ENCODE assay signal across 15 cellular contexts in genomic region chr11:79152511-79152910, GRCh38.
A peak's percentile ranks its signal among the peaks of the same experiment; 100 is the strongest.
DNase-seq lines count a peak whose midpoint lies in the region; TF ChIP-seq lines count a peak whose summit lies in the region.
"Had no signal": no experiment of that assay in that cellular context is flagged by ENCODE, and none has a peak within 500 bp of the region (broad histone marks: within the 10 kb centered on the region; RNA-seq: fewer than 3 reads in every experiment).

No MANE protein-coding gene starts in this region.

- H3K36me3 Mint-ChIP-seq in activated CD4-positive, alpha-beta memory T cell treated with anti-CD3 and anti-CD28 coated beads for 36 hours: no peaks in the 10 kb centered on the region

- peak overlapping the region in 1 of 3 donors; percentile 12 for H3K27ac ChIP-seq in thyroid gland

- CTCF ChIA-PET in activated CD4-positive, alpha-beta memory T cell treated with anti-CD3 and anti-CD28 coated beads for 36 hours (lab: Charles Lee): no interaction called here

- intact Hi-C loops in thyroid gland (cut with DNase I): no loop called here
- intact Hi-C loops in activated CD4-positive, alpha-beta memory T cell treated with anti-CD3 and anti-CD28 coated beads for 36 hours (cut with micrococcal nuclease): no loop called here

- no peaks in the 10 kb centered on the region for H3K4me1 Mint-ChIP-seq in activated CD4-positive, alpha-beta memory T cell treated with anti-CD3 and anti-CD28 coated beads for 36 hours (ENCODE audit: low read depth)

- DNase-seq in NCI-H2029 treated with DMSO at 0.1 percent for 48 hours (lab: John Stamatoyannopoulos, UW) (peak; percentile 10), fibroblast of peridontal ligament (ENCODE audit: extremely low read depth) (peak; percentile 37), occipital lobe (lab: John Stamatoyannopoulos, UW) (peak; percentile 16), thyroid gland (peak; percentile 58 to 78), cerebellar nuclear complex (lab: John Stamatoyannopoulos, UW) (no peak), DMS153 (lab: John Stamatoyannopoulos, UW) (no peak)
- no peak for DNase-seq in activated CD4-positive, alpha-beta memory T cell treated with anti-CD3 and anti-CD28 coated beads for 36 hours
- DNase-seq: AML-193; Calu3; CD4-positive, alpha-beta T cell; DMS79; NCI-H1436 treated with DMSO at 0.1 percent for 48 hours; NCI-H226; NK-92 treated with Interleukin-12 subunit alpha and Interleukin-12 subunit beta, amount 100 ng/mL, for 24 hours; OCI-M1 had no signal

- no peaks in the 10 kb centered on the region for H3K36me3 ChIP-seq in thyroid gland

- POLR2A ChIA-PET in activated CD4-positive, alpha-beta memory T cell treated with anti-CD3 and anti-CD28 coated beads for 36 hours (lab: Charles Lee): no interaction called here

- no peaks in the 10 kb centered on the region for H3K27me3 Mint-ChIP-seq in activated CD4-positive, alpha-beta memory T cell treated with anti-CD3 and anti-CD28 coated beads for 36 hours
- H3K27me3 Mint-ChIP-seq: CD4-positive, alpha-beta T cell had no signal

- no peaks in the 10 kb centered on the region for H3K9me3 ChIP-seq in thyroid gland

- H3K4me1 ChIP-seq in thyroid gland: peaks cover 11 to 14% of the 10 kb centered on the region in 2 donors

- no peak overlapping the region for H3K27ac Mint-ChIP-seq in activated CD4-positive, alpha-beta memory T cell treated with anti-CD3 and anti-CD28 coated beads for 36 hours
- H3K27ac Mint-ChIP-seq: CD4-positive, alpha-beta T cell had no signal

- H3K4me3 ChIP-seq in thyroid gland (replicated peaks in 1 of 3): no peak overlapping the region

- no peak for TF ChIP-seq CTCF in thyroid gland (IDR thresholded peaks at IDR 0.05)

- H3K27me3 ChIP-seq in thyroid gland: no peaks in the 10 kb centered on the region

- 29 to 43% methylated on average over 4 of the region's 4 CpGs for whole genome bisulfite sequencing in thyroid gland, 2 donors

- TF ChIP-seq POLR2A in thyroid gland (IDR thresholded peaks at IDR 0.05): no peak

- H3K9me3 Mint-ChIP-seq in activated CD4-positive, alpha-beta memory T cell treated with anti-CD3 and anti-CD28 coated beads for 36 hours: peaks cover 4% of the 10 kb centered on the region
- H3K9me3 Mint-ChIP-seq: CD4-positive, alpha-beta T cell had no signal

- H3K4me3 Mint-ChIP-seq in activated CD4-positive, alpha-beta memory T cell treated with anti-CD3 and anti-CD28 coated beads for 36 hours: no peak overlapping the region
- H3K4me3 Mint-ChIP-seq: CD4-positive, alpha-beta T cell had no signal

Comparison
In these comparisons a context has a peak if more than half of its experiments do, and no peak if none do; other contexts are left out.
1. DNase-seq: peak in NCI-H2029 treated with DMSO at 0.1 percent for 48 hours (single experiment), fibroblast of peridontal ligament (single experiment), occipital lobe (single experiment) and thyroid gland (2 of 2); none in cerebellar nuclear complex (0 of 2), activated CD4-positive, alpha-beta memory T cell treated with anti-CD3 and anti-CD28 coated beads for 36 hours (single experiment) and DMS153 (single experiment).